ENCODE assay signal across 3 cellular contexts in the genomic region with DNA sequence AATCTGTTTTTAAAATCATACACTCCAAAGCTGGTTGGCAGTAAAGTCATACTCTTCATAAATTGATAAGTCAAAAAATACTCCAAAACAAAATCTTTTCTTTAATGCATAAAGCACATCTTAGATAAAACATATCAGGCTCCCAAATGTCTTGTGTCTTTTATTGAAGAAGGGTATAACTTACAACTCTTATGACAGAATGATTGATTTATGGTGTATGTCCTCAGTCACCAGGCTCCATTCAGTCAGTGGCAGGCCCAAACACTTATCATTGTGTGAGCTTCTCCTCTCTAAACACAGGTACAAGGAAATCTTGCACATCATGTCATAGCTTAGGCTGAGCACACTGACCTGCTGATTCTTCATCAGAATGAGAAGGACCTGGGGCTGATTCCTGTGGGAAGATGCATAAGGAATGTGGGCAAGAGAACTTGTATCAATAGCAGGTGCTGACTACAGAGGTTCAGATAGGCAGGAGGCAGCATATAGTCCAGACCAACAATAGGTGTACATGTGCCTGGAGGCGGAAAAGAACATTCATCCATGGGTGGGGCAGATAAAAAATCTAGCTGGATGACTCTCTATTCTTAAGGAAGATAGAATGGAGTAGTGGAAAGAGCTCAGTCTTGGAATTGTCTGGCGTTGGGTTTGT.
A peak's percentile ranks its signal among the peaks of the same experiment; 100 is the strongest.
TF ChIP-seq lines count a peak whose summit lies in the region.

No MANE protein-coding gene starts in this region.

TF ChIP-seq in SK-N-SH, 30 proteins besides CTCF, POLR2A, EP300 and RAD21:
- no peak for TF ChIP-seq TAF1 (IDR thresholded peaks at IDR 0.05; ENCODE audit: borderline replicate concordance, low read depth, low read length)
- TF ChIP-seq YY1 (IDR thresholded peaks at IDR 0.05; ENCODE audit: low read depth): no peak
- TF ChIP-seq EZH2phosphoT487 (IDR thresholded peaks at IDR 0.05; ENCODE audit: borderline replicate concordance, low read depth): no peak
- no peak for TF ChIP-seq FOXJ3 (CRISPR knock-in tag; IDR thresholded peaks at IDR 0.05)
- TF ChIP-seq MXI1 (IDR thresholded peaks at IDR 0.05; ENCODE audit: low read depth, low read length): no peak
- TF ChIP-seq NRF1 (IDR thresholded peaks at IDR 0.05; ENCODE audit: low read depth, low read length): no peak
- TF ChIP-seq, protein P1, sequence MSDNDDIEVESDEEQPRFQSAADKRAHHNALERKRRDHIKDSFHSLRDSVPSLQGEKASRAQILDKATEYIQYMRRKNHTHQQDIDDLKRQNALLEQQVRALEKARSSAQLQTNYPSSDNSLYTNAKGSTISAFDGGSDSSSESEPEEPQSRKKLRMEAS (IDR thresholded peaks at IDR 0.05; ENCODE audit: low read depth): no peak
- no peak for TF ChIP-seq POLR2AphosphoS5 (IDR thresholded peaks at IDR 0.05; ENCODE audit: low read depth, low read length)
- no peak for TF ChIP-seq GATA2 (CRISPR knock-in tag; IDR thresholded peaks at IDR 0.05)
- TF ChIP-seq FOSL2 (IDR thresholded peaks at IDR 0.05; ENCODE audit: borderline replicate concordance, low read depth): no peak
- TF ChIP-seq, protein P2, sequence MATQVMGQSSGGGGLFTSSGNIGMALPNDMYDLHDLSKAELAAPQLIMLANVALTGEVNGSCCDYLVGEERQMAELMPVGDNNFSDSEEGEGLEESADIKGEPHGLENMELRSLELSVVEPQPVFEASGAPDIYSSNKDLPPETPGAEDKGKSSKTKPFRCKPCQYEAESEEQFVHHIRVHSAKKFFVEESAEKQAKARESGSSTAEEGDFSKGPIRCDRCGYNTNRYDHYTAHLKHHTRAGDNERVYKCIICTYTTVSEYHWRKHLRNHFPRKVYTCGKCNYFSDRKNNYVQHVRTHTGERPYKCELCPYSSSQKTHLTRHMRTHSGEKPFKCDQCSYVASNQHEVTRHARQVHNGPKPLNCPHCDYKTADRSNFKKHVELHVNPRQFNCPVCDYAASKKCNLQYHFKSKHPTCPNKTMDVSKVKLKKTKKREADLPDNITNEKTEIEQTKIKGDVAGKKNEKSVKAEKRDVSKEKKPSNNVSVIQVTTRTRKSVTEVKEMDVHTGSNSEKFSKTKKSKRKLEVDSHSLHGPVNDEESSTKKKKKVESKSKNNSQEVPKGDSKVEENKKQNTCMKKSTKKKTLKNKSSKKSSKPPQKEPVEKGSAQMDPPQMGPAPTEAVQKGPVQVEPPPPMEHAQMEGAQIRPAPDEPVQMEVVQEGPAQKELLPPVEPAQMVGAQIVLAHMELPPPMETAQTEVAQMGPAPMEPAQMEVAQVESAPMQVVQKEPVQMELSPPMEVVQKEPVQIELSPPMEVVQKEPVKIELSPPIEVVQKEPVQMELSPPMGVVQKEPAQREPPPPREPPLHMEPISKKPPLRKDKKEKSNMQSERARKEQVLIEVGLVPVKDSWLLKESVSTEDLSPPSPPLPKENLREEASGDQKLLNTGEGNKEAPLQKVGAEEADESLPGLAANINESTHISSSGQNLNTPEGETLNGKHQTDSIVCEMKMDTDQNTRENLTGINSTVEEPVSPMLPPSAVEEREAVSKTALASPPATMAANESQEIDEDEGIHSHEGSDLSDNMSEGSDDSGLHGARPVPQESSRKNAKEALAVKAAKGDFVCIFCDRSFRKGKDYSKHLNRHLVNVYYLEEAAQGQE (IDR thresholded peaks at IDR 0.05; ENCODE audit: low read depth, low read length): no peak
- TF ChIP-seq MEF2A (IDR thresholded peaks at IDR 0.05; ENCODE audit: borderline replicate concordance, low read depth): no peak
- no peak for TF ChIP-seq SMC3 (IDR thresholded peaks at IDR 0.05; ENCODE audit: low read depth, low read length)
- no peak for TF ChIP-seq TEAD4 (IDR thresholded peaks at IDR 0.05; ENCODE audit: borderline replicate concordance, insufficient read depth)
- no peak for TF ChIP-seq FOXM1 (IDR thresholded peaks at IDR 0.05; ENCODE audit: low read depth)
- TF ChIP-seq RFX5 (IDR thresholded peaks at IDR 0.05; ENCODE audit: low read length): no peak
- TF ChIP-seq ELF1 (IDR thresholded peaks at IDR 0.05): no peak
- no peak for TF ChIP-seq RXRA (IDR thresholded peaks at IDR 0.05; ENCODE audit: borderline replicate concordance, low read depth)

TF ChIP-seq in SK-N-SH treated with all-trans-retinoic acid at 6 μM for 48 hours, 23 proteins besides CTCF, POLR2A, EP300 and RAD21:
- TF ChIP-seq, protein P3, sequence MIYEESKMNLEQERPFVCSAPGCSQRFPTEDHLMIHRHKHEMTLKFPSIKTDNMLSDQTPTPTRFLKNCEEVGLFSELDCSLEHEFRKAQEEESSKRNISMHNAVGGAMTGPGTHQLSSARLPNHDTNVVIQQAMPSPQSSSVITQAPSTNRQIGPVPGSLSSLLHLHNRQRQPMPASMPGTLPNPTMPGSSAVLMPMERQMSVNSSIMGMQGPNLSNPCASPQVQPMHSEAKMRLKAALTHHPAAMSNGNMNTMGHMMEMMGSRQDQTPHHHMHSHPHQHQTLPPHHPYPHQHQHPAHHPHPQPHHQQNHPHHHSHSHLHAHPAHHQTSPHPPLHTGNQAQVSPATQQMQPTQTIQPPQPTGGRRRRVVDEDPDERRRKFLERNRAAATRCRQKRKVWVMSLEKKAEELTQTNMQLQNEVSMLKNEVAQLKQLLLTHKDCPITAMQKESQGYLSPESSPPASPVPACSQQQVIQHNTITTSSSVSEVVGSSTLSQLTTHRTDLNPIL (CRISPR knock-in tag; IDR thresholded peaks at IDR 0.05; ENCODE audit: low read depth): no peak

TF ChIP-seq in K562, 482 proteins besides CTCF, POLR2A, EP300 and RAD21:
- TF ChIP-seq TCF3 (CRISPR knock-in tag; IDR thresholded peaks at IDR 0.05) (no peak), NR2C2 (CRISPR knock-in tag; IDR thresholded peaks at IDR 0.05) (no peak), NR2C2 (tag; IDR thresholded peaks at IDR 0.05) (no peak), MEIS2 (IDR thresholded peaks at IDR 0.05; ENCODE audit: partially characterized antibody) (peak; percentile 88), CBFA2T2 (conservative IDR thresholded peaks at IDR 0.05) (no peak), MECOM (CRISPR knock-in tag; IDR thresholded peaks at IDR 0.05) (0 out of 2 replicates have a peak, but pooled peaks have one; percentile 31), NFRKB (IDR thresholded peaks at IDR 0.05; ENCODE audit: low read depth) (no peak), ETV6 (IDR thresholded peaks at IDR 0.05; ENCODE audit: borderline replicate concordance in 1 of 2, low read depth in 2 of 2, low read length in 1 of 2) (no peak), ETV6 (CRISPR knock-in tag; IDR thresholded peaks at IDR 0.05; ENCODE audit: borderline replicate concordance) (no peak), NEUROD1 (IDR thresholded peaks at IDR 0.05; ENCODE audit: borderline replicate concordance, low read depth, low read length, partially characterized antibody) (no peak), FOXP1 (CRISPR knock-in tag; IDR thresholded peaks at IDR 0.05) (no peak), PHF21A (IDR thresholded peaks at IDR 0.05; ENCODE audit: borderline replicate concordance, low read depth) (no peak)
- TF ChIP-seq, protein P4, sequence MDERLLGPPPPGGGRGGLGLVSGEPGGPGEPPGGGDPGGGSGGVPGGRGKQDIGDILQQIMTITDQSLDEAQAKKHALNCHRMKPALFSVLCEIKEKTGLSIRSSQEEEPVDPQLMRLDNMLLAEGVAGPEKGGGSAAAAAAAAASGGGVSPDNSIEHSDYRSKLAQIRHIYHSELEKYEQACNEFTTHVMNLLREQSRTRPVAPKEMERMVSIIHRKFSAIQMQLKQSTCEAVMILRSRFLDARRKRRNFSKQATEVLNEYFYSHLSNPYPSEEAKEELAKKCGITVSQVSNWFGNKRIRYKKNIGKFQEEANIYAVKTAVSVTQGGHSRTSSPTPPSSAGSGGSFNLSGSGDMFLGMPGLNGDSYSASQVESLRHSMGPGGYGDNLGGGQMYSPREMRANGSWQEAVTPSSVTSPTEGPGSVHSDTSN (CRISPR knock-in tag; IDR thresholded peaks at IDR 0.05; ENCODE audit: low read depth): no peak
- TF ChIP-seq, protein P4 (tag; conservative IDR thresholded peaks at IDR 0.05; ENCODE audit: low read depth): peak; percentile 87
- TF ChIP-seq, protein P5, sequence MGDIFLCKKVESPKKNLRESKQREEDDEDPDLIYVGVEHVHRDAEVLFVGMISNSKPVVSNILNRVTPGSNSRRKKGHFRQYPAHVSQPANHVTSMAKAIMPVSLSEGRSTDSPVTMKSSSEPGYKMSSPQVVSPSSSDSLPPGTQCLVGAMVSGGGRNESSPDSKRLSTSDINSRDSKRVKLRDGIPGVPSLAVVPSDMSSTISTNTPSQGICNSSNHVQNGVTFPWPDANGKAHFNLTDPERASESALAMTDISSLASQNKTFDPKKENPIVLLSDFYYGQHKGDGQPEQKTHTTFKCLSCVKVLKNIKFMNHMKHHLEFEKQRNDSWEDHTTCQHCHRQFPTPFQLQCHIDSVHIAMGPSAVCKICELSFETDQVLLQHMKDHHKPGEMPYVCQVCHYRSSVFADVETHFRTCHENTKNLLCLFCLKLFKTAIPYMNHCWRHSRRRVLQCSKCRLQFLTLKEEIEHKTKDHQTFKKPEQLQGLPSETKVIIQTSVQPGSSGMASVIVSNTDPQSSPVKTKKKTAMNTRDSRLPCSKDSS (IDR thresholded peaks at IDR 0.05; ENCODE audit: low read depth, partially characterized antibody): no peak
- TF ChIP-seq, protein P6, sequence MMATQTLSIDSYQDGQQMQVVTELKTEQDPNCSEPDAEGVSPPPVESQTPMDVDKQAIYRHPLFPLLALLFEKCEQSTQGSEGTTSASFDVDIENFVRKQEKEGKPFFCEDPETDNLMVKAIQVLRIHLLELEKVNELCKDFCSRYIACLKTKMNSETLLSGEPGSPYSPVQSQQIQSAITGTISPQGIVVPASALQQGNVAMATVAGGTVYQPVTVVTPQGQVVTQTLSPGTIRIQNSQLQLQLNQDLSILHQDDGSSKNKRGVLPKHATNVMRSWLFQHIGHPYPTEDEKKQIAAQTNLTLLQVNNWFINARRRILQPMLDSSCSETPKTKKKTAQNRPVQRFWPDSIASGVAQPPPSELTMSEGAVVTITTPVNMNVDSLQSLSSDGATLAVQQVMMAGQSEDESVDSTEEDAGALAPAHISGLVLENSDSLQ (IDR thresholded peaks at IDR 0.05): peak; percentile 72; the same call in 1 of the 2 replicates
- TF ChIP-seq, protein P7, sequence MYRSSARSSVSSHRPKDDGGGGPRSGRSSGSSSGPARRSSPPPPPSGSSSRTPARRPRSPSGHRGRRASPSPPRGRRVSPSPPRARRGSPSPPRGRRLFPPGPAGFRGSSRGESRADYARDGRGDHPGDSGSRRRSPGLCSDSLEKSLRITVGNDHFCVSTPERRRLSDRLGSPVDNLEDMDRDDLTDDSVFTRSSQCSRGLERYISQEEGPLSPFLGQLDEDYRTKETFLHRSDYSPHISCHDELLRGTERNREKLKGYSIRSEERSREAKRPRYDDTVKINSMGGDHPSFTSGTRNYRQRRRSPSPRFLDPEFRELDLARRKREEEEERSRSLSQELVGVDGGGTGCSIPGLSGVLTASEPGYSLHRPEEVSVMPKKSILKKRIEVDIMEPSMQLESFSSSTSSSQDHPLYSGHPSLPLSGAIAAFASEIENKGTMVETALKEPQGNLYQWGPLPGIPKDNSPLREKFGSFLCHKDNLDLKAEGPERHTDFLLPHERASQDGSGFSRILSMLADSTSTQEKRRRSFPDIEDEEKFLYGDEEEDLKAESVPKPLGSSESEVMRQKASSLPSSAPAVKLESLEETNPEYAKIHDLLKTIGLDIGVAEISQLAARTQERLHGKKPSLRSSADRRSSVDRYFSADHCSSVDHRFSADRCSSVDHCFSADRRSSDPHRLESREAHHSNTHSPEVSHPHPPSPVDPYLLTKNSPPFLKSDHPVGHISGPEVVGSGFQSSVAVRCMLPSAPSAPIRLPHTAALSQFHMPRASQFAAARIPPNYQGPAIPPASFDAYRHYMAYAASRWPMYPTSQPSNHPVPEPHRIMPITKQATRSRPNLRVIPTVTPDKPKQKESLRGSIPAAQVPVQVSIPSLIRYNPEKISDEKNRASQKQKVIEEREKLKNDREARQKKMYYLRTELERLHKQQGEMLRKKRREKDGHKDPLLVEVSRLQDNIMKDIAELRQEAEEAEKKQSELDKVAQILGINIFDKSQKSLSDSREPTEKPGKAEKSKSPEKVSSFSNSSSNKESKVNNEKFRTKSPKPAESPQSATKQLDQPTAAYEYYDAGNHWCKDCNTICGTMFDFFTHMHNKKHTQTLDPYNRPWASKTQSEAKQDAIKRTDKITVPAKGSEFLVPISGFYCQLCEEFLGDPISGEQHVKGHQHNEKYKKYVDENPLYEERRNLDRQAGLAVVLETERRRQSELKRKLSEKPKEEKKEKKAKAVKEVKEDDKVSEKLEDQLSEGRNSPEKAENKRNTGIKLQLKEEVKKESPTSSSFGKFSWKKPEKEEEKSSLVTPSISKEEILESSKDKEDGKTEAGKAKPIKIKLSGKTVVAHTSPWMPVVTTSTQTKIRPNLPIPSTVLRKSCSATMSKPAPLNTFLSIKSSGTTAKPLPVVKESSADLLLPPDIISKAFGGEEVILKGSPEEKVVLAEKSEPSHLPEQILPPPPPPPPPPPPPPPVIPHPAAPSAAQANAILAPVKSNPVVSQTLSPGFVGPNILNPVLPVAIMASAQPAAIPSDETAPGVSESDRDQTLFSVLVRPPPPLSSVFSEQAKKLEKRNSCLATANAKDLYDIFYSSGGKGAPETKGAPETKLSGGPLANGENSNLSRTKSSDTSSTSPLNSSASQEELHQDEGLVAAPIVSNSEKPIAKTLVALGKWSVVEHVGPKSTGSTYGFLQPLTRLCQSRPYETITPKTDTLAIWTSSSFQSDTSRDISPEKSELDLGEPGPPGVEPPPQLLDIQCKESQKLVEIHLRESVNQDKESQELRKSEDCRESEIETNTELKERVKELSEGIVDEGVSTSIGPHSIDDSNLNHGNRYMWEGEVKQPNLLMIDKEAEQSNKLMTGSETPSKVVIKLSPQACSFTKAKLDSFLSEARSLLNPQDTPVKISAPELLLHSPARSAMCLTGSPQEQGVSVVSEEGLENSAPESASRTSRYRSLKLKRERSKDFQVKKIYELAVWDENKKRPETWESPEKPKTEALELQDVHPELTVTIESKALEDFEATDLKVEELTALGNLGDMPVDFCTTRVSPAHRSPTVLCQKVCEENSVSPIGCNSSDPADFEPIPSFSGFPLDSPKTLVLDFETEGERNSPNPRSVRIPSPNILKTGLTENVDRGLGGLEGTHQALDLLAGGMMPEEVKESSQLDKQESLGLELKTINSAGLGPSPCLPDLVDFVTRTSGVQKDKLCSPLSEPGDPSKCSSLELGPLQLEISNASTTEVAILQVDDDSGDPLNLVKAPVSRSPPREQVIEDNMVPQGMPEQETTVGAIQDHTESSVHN (IDR thresholded peaks at IDR 0.05; ENCODE audit: borderline replicate concordance in 1 of 2, low read depth in 1 of 2): no peak
- TF ChIP-seq, protein P8, sequence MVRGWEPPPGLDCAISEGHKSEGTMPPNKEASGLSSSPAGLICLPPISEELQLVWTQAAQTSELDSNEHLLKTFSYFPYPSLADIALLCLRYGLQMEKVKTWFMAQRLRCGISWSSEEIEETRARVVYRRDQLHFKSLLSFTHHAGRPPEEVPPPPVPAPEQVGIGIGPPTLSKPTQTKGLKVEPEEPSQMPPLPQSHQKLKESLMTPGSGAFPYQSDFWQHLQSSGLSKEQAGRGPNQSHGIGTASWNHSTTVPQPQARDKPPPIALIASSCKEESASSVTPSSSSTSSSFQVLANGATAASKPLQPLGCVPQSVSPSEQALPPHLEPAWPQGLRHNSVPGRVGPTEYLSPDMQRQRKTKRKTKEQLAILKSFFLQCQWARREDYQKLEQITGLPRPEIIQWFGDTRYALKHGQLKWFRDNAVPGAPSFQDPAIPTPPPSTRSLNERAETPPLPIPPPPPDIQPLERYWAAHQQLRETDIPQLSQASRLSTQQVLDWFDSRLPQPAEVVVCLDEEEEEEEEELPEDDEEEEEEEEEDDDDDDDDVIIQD (CRISPR knock-in tag; IDR thresholded peaks at IDR 0.05): no peak
